ENCODE assay signal across 8 cellular contexts in the genomic region with DNA sequence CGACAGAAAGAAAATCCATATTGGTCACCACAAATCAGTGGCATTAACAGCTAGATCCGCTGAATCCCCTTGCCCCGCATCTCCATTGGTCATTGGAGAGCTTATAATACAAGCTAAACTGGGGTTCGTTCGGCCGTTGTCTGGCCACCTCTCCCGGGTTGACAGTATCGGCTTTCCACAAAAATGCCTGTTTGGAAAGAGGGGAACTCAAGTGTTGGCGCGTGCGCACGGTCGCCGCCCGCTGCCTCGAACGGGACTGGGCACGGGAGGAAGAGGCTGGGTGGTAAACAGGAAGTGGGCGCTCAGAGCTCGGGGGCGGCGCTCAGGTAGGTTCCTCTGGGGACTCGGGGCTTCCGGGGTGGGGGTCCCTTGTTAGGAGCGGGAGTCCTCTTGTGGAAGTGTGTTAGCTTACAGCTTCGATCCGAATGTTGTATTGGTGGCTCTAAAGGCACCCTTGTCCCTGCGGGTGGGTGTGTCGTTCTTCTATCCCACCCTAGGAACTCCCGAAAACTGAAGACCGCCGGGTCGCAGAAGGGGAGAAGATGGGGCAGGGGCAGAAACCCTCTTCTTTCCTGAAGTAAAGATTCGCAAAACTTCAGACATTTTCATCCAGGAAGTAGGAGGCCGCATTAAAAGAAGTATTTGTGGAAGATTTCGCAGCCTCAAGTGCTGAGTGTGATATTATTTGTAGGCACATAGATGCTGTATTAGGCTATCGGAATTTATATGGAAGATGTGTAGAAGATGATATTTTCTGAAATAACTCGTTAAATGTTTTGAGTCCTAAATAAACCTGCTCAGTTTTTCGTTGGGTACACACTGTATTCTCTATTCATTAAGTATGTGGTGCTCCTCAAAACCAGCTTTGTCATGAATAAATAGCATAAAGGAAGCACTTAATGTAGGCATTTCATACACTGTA. TPM values are rescaled to one million over a fixed set of nuclear protein-coding genes. Genes with fewer than 3 reads are reported as not detected.
DNase-seq lines count a peak whose midpoint lies in the region; ATAC-seq, FAIRE-seq and TF ChIP-seq lines count a peak whose summit lies in the region.

No MANE protein-coding gene starts in this region.

- intact Hi-C loops in endothelial cell of umbilical vein (cut with micrococcal nuclease), result loop anchor here (1.0 to 10.0 kb wide), 3 partner anchors 69 to 281 kb away; no protein-coding TSS in a partner anchor

- H3K9me2 ChIP-seq in OCI-LY1 (ENCODE audit: low read depth, low read length), result no peaks in the 10 kb centered on the region

- H4K20me1 ChIP-seq in OCI-LY1 (ENCODE audit: insufficient read depth, low read length) (no peaks in the 10 kb centered on the region), endothelial cell of umbilical vein (replicated peaks; ENCODE audit: control insufficient read depth, extremely low read depth, insufficient read depth, low read length) (no peaks in the 10 kb centered on the region)

- H3K27me3 ChIP-seq in OCI-LY1 (ENCODE audit: insufficient read depth, low read length) (no peaks in the 10 kb centered on the region), endothelial cell of umbilical vein (ENCODE audit: control insufficient read depth in 2 of 2, insufficient read depth in 2 of 2, low read length in 2 of 2) (no peaks in the 10 kb centered on the region)

- H3K79me2 ChIP-seq in OCI-LY1 (ENCODE audit: insufficient read depth, low read length), result 0 out of 2 replicates have a peak, but pooled peaks cover 7% of the 10 kb centered on the region
- peaks cover 42% of the 10 kb centered on the region for H3K79me2 ChIP-seq in endothelial cell of umbilical vein (ENCODE audit: control insufficient read depth, insufficient read depth, low read length)

- no peaks in the 10 kb centered on the region for H3K9me3 ChIP-seq in OCI-LY1 (ENCODE audit: low read length)
- no peaks in the 10 kb centered on the region for H3K9me3 ChIP-seq in endothelial cell of umbilical vein (replicated peaks; ENCODE audit: control insufficient read depth, insufficient read depth, low read length)

- TF ChIP-seq CTCF in OCI-LY1 (IDR thresholded peaks at IDR 0.05; ENCODE audit: low read length) (peak; percentile 27; the same call in 1 of the 2 replicates), endothelial cell of umbilical vein (IDR thresholded peaks at IDR 0.05; ENCODE audit: extremely low read depth in 1 of 2, insufficient read depth in 1 of 2, low read depth in 1 of 2, low read length in 2 of 2) (no peak)

- H3K4me2 ChIP-seq in OCI-LY1 (ENCODE audit: low read length) (peak overlapping the region; percentile 79), endothelial cell of umbilical vein (ENCODE audit: insufficient read depth, low read length) (peak overlapping the region; percentile 93)

- H3K4me1 ChIP-seq in OCI-LY1 (ENCODE audit: insufficient read depth, low read length, severe bottlenecking) (peaks cover 20% of the 10 kb centered on the region), endothelial cell of umbilical vein (ENCODE audit: control insufficient read depth, extremely low read depth, insufficient read depth, low read length) (peaks cover 14% of the 10 kb centered on the region)

- no peak for TF ChIP-seq POLR2A in endothelial cell of umbilical vein (IDR thresholded peaks at IDR 0.05; ENCODE audit: low read depth, low read length)

- no TSS peak for BruUV-seq in endothelial cell of umbilical vein (replicated peaks; lab: Mats Ljungman, UMichigan)

- peak; percentile 87 for FAIRE-seq in endothelial cell of umbilical vein (lab: Jason Lieb, UNC)

- peak; percentile 62 for ATAC-seq in GM21526 (IDR thresholded peaks at IDR 0.05; ENCODE audit: low FRiP score, unreplicated experiment)

- H3F3A ChIP-seq in OCI-LY1 (ENCODE audit: insufficient read depth, low read length), result no peaks in the 10 kb centered on the region

- POLR2A ChIA-PET in endothelial cell of umbilical vein (lab: Charles Lee), result interaction anchor here (0.6 kb wide), 1 partner anchor 430 kb away, joined by 7 read pairs; a partner anchor contains a TSS

- H3K4me3 ChIP-seq in OCI-LY1 (ENCODE audit: low read depth, low read length, poor library complexity, severe bottlenecking) (peak overlapping the region; percentile 83), endothelial cell of umbilical vein (replicated peaks in 1 of 3; ENCODE audit: insufficient read depth in 1 of 3, low read depth in 1 of 3, low read length in 3 of 3) (peak overlapping the region; percentile 54 to 98 (median 92))

- peak overlapping the region; percentile 91 for H3K9ac ChIP-seq in OCI-LY1 (ENCODE audit: low read length)
- H3K9ac ChIP-seq in endothelial cell of umbilical vein (replicated peaks; ENCODE audit: extremely low read depth, insufficient read depth, low read length), result peak overlapping the region; percentile 99

- dilution Hi-C loops in endothelial cell of umbilical vein (cut with MboI; ENCODE audit: extremely low pct_ligation_motif_present, low sequenced_read_pairs), result no loop called here

- H3K27ac ChIP-seq in OCI-LY1 (ENCODE audit: low read depth, low read length, poor library complexity, severe bottlenecking) (peak overlapping the region; percentile 95), endothelial cell of umbilical vein (ENCODE audit: insufficient read depth, low read depth, low read length) (peak overlapping the region; percentile 90)

- H3K9me1 ChIP-seq in endothelial cell of umbilical vein (replicated peaks; ENCODE audit: control insufficient read depth, extremely low read depth, insufficient read depth, low read length), result no peaks in the 10 kb centered on the region

- CTCF ChIA-PET in endothelial cell of umbilical vein (lab: Charles Lee), result interaction anchor here (1.0 to 2.2 kb wide), 7 partner anchors 72 to 411 kb away, joined by 3 to 6 read pairs (median 4); no protein-coding TSS in a partner anchor

- peak; percentile 92 for DNase-seq in DMS114 treated with DMSO at 0.1 percent for 48 hours (lab: John Stamatoyannopoulos, UW; ENCODE audit: unreplicated experiment)
- DNase-seq in HuH-7 (ENCODE audit: low spot score), result peak; percentile 94
- DNase-seq in activated T-cell treated with anti-CD3 and anti-CD28 coated beads for 1 hour (ENCODE audit: low read depth), result peak; percentile 85
- DNase-seq in endothelial cell of umbilical vein (ENCODE audit: low read depth, low spot score), result peak; percentile 97
- peak; percentile 95 for DNase-seq in middle frontal gyrus (ENCODE audit: extremely low spot score, low spot score)
- DNase-seq in stimulated activated CD8-positive, alpha-beta memory T cell treated with anti-CD3 and anti-CD28 coated beads, Interleukin-2, amount 100 ng/mL, for 48 hours (ENCODE audit: low read depth in 2 of 2), result peak; percentile 83 to 85

- H3K36me3 ChIP-seq in OCI-LY1 (ENCODE audit: insufficient read depth, low read length), result peaks cover 22% of the 10 kb centered on the region; the same call in 1 of the 2 replicates
- H3K36me3 ChIP-seq in endothelial cell of umbilical vein (ENCODE audit: control insufficient read depth in 2 of 2, extremely low read depth in 1 of 2, insufficient read depth in 2 of 2, low read length in 2 of 2), result peaks cover 0 to 2% of the 10 kb centered on the region in 2 experiments

- H2AFZ ChIP-seq in OCI-LY1 (ENCODE audit: low read length) (peak overlapping the region; percentile 40; the same call in 1 of the 2 replicates), endothelial cell of umbilical vein (ENCODE audit: low read depth, low read length) (peak overlapping the region; percentile 83)

TF ChIP-seq in endothelial cell of umbilical vein, 7 proteins besides CTCF, POLR2A, EP300 and RAD21 (continues in another document):
- no peak for TF ChIP-seq GATA2 (IDR thresholded peaks at IDR 0.05; ENCODE audit: insufficient read depth, insufficient read length, low read depth, low read length)
- TF ChIP-seq MYC (IDR thresholded peaks at IDR 0.05; ENCODE audit: low read depth, low read length), result peak; percentile 21
- TF ChIP-seq, protein P1, sequence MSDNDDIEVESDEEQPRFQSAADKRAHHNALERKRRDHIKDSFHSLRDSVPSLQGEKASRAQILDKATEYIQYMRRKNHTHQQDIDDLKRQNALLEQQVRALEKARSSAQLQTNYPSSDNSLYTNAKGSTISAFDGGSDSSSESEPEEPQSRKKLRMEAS (IDR thresholded peaks at IDR 0.05; ENCODE audit: insufficient read depth, insufficient read length), result peak; percentile 35
- no peak for TF ChIP-seq FOS (IDR thresholded peaks at IDR 0.05; ENCODE audit: borderline replicate concordance, insufficient read depth, low read length)
- no peak for TF ChIP-seq JUN (IDR thresholded peaks at IDR 0.05; ENCODE audit: borderline replicate concordance, insufficient read depth, insufficient read length, low read depth)
- no peak for TF ChIP-seq EZH2 (IDR thresholded peaks at IDR 0.05; ENCODE audit: borderline replicate concordance, low read depth, low read length, severe bottlenecking)

RNA-seq across cellular contexts. Expression of a gene that starts 1.0 kb away (rescaled TPM):
- total RNA-seq in endothelial cell of umbilical vein, result 38.6 and 39.7 TPM in 2 replicates
- polyA plus RNA-seq in endothelial cell of umbilical vein, result 5.1 and 7.3 TPM in 2 replicates
- 7.4 and 8.5 TPM in 2 replicates for polyA plus RNA-seq in endothelial cell of umbilical vein (2011; cell fraction: cytosol; rRNA removed)
- polyA plus RNA-seq in endothelial cell of umbilical vein (2011; cell fraction: nucleus; rRNA removed), result 8.5 and 10.6 TPM in 2 replicates
- polyA plus RNA-seq in endothelial cell of umbilical vein (2012), result 21.1 and 33.1 TPM in 2 replicates
- polyA minus RNA-seq in endothelial cell of umbilical vein, result 5.2 and 6.9 TPM in 2 replicates
- 13.4 TPM for polyA minus RNA-seq in endothelial cell of umbilical vein (2011; cell fraction: cytosol; rRNA and poly(A)+ RNA removed)
- 7.7 and 12.3 TPM in 2 replicates for polyA minus RNA-seq in endothelial cell of umbilical vein (2011; cell fraction: nucleus; rRNA and poly(A)+ RNA removed)

RNA-seq across cellular contexts. Expression of a gene that starts 1.1 kb away (rescaled TPM):
- total RNA-seq in endothelial cell of umbilical vein, result 75.4 and 75.8 TPM in 2 replicates
- 25.3 and 32.8 TPM in 2 replicates for polyA plus RNA-seq in endothelial cell of umbilical vein
- polyA plus RNA-seq in endothelial cell of umbilical vein (2011; cell fraction: cytosol; rRNA removed), result 38.8 and 41.8 TPM in 2 replicates
- polyA plus RNA-seq in endothelial cell of umbilical vein (2011; cell fraction: nucleus; rRNA removed), result 16.9 and 22.1 TPM in 2 replicates
- 51.8 and 71.7 TPM in 2 replicates for polyA plus RNA-seq in endothelial cell of umbilical vein (2012)
- polyA minus RNA-seq in endothelial cell of umbilical vein, result 54.7 and 68.1 TPM in 2 replicates
- 29.5 TPM for polyA minus RNA-seq in endothelial cell of umbilical vein (2011; cell fraction: cytosol; rRNA and poly(A)+ RNA removed)
- 16.7 and 25.1 TPM in 2 replicates for polyA minus RNA-seq in endothelial cell of umbilical vein (2011; cell fraction: nucleus; rRNA and poly(A)+ RNA removed)

RNA-seq across cellular contexts. Expression of a gene that starts 23.6 kb away (rescaled TPM):
- total RNA-seq in endothelial cell of umbilical vein, result not detected in 2 replicates
- not detected in 2 replicates for polyA plus RNA-seq in endothelial cell of umbilical vein
- not detected in 2 replicates for polyA plus RNA-seq in endothelial cell of umbilical vein (2011; cell fraction: cytosol; rRNA removed)
- polyA plus RNA-seq in endothelial cell of umbilical vein (2011; cell fraction: nucleus; rRNA removed), result not detected in 2 replicates
- not detected in 2 replicates for polyA plus RNA-seq in endothelial cell of umbilical vein (2012)
- not detected in 2 replicates for polyA minus RNA-seq in endothelial cell of umbilical vein
- polyA minus RNA-seq in endothelial cell of umbilical vein (2011; cell fraction: cytosol; rRNA and poly(A)+ RNA removed), result not detected
- polyA minus RNA-seq in endothelial cell of umbilical vein (2011; cell fraction: nucleus; rRNA and poly(A)+ RNA removed), result not detected in 2 replicates

Comparison
In these comparisons a context has a peak if more than half of its experiments do, and no peak if none do; other contexts are left out.
1. Peak in every context shown above with its lines: DNase-seq, ATAC-seq, H3K4me3 ChIP-seq and H3K27ac ChIP-seq.